In the genomic region with DNA sequence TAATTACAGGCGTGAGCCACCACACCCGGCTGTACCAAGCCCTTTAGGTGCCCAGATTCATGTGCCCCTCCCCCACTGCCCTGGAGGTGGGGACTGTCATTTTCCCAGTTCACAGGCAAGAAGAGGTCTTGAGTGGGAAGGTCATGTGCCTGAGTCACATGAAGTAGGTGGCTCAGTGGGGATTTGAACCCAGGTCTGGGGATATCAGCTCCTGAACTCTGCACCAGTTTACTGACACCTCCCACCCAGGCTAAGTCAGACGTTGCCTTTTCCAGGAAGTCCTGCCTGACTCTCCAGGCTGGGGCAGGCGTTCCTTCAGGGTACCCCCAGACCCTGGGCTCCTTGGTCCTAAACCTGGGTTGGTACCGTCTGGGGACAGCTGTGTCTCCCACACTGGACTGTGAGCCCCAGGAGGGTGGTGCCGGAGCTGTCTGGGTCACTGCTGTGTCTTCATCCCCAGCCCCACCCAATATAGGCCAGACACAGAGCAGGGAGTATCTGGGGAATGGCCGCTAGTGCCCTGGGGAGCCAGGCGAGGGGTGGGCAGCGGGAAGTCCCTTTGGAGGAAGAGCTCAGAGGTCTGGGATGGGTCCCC, we compare ENCODE assay signal across 8 cellular contexts. TPM values are rescaled to one million over a fixed set of nuclear protein-coding genes. Genes with fewer than 3 reads are reported as not detected.
A peak's percentile ranks its signal among the peaks of the same experiment; 100 is the strongest.
DNase-seq lines count a peak whose midpoint lies in the region; ATAC-seq and TF ChIP-seq lines count a peak whose summit lies in the region.

No MANE protein-coding gene starts in this region.

- peaks cover 12% of the 10 kb centered on the region for H3K4me1 ChIP-seq in hepatocyte (ENCODE audit: insufficient read depth)

- TF ChIP-seq CTCF in hepatocyte (IDR thresholded peaks at IDR 0.05; ENCODE audit: poor library complexity) (no peak), nephron progenitor cell (IDR thresholded peaks at IDR 0.05) (no peak)

- no peak for DNase-seq in activated CD8-positive, alpha-beta memory T cell treated with anti-CD3 and anti-CD28 coated beads, Interleukin-2, amount 10 ng/mL, durations not matched to agents 7 days and 5 days
- DNase-seq in activated CD8-positive, alpha-beta memory T cell treated with anti-CD3 and anti-CD28 coated beads for 24 hours: no peak
- no peak for DNase-seq in activated T-cell treated with anti-CD3 and anti-CD28 coated beads, Interleukin-2, amount 50 U/mL, for 72 hours
- DNase-seq in hepatocyte (ENCODE audit: low spot score) (no peak), nephron progenitor cell (no peak), NCI-H1105 (lab: John Stamatoyannopoulos, UW) (no peak)
- no peak for DNase-seq in NK-92 treated with Interleukin-12 subunit alpha and Interleukin-12 subunit beta, amount 100 ng/mL, for 24 hours (lab: John Stamatoyannopoulos, UW)

- peaks cover 56% of the 10 kb centered on the region for H3K79me2 ChIP-seq in hepatocyte

- peaks cover 30% of the 10 kb centered on the region for H3K36me3 Mint-ChIP-seq in activated CD8-positive, alpha-beta memory T cell treated with anti-CD3 and anti-CD28 coated beads, Interleukin-2, amount 10 ng/mL, durations not matched to agents 7 days and 5 days
- peaks cover 3 to 10% of the 10 kb centered on the region in 2 donors for H3K36me3 Mint-ChIP-seq in activated T-cell treated with anti-CD3 and anti-CD28 coated beads, Interleukin-2, amount 50 U/mL, for 72 hours (ENCODE audit: insufficient read depth in 2 of 2)
- peaks cover 34% of the 10 kb centered on the region for H3K36me3 Mint-ChIP-seq in stimulated activated naive CD8-positive, alpha-beta T cell treated with anti-CD3 and anti-CD28 coated beads, Interleukin-15, Interleukin-2, amounts not matched to agents 100 ng/mL and 50 ng/mL, for 24 hours (ENCODE audit: low read depth)
- peaks cover 22% of the 10 kb centered on the region for H3K36me3 Mint-ChIP-seq in nephron progenitor cell (ENCODE audit: low read depth)

- H2AFZ ChIP-seq in hepatocyte: no peak overlapping the region

- H3K4me3 ChIP-seq in hepatocyte: no peak overlapping the region

- WGBS in hepatocyte (ENCODE audit: low lambda C conversion rate, missing lambda C conversion rate): 90% methylated on average over 9 of the region's 9 CpGs

- H3K27ac ChIP-seq in hepatocyte: peak overlapping the region; percentile 71

- CTCF ChIA-PET in activated CD8-positive, alpha-beta memory T cell treated with anti-CD3 and anti-CD28 coated beads, Interleukin-2, amount 10 ng/mL, durations not matched to agents 7 days and 5 days (lab: Charles Lee): interaction anchor here (0.5 to 2.9 kb wide), 9 partner anchors 9 to 1315 kb away, joined by 3 to 15 read pairs (median 5); a partner anchor contains a TSS

- H3K4me2 ChIP-seq in hepatocyte: no peak overlapping the region

- H3K27me3 Mint-ChIP-seq in activated CD8-positive, alpha-beta memory T cell treated with anti-CD3 and anti-CD28 coated beads, Interleukin-2, amount 10 ng/mL, durations not matched to agents 7 days and 5 days: no peaks in the 10 kb centered on the region
- no peaks in the 10 kb centered on the region for H3K27me3 Mint-ChIP-seq in activated T-cell treated with anti-CD3 and anti-CD28 coated beads, Interleukin-2, amount 50 U/mL, for 72 hours (ENCODE audit: low read depth)
- H3K27me3 Mint-ChIP-seq in stimulated activated naive CD8-positive, alpha-beta T cell treated with anti-CD3 and anti-CD28 coated beads, Interleukin-15, Interleukin-2, amounts not matched to agents 100 ng/mL and 50 ng/mL, for 24 hours: no peaks in the 10 kb centered on the region
- no peaks in the 10 kb centered on the region for H3K27me3 Mint-ChIP-seq in nephron progenitor cell (ENCODE audit: low read depth, poor library complexity)

- H3K9me2 ChIP-seq in hepatocyte (replicated peaks; ENCODE audit: insufficient read depth): no peaks in the 10 kb centered on the region

- H3K9me3 ChIP-seq in hepatocyte (ENCODE audit: low read depth): no peaks in the 10 kb centered on the region

- peak overlapping the region; percentile 90 for H3K27ac Mint-ChIP-seq in activated CD8-positive, alpha-beta memory T cell treated with anti-CD3 and anti-CD28 coated beads, Interleukin-2, amount 10 ng/mL, durations not matched to agents 7 days and 5 days
- peak overlapping the region; percentile 90 for H3K27ac Mint-ChIP-seq in activated T-cell treated with anti-CD3 and anti-CD28 coated beads, Interleukin-2, amount 50 U/mL, for 72 hours
- H3K27ac Mint-ChIP-seq in stimulated activated naive CD8-positive, alpha-beta T cell treated with anti-CD3 and anti-CD28 coated beads, Interleukin-15, Interleukin-2, amounts not matched to agents 100 ng/mL and 50 ng/mL, for 24 hours: peak overlapping the region; percentile 86
- no peak overlapping the region for H3K27ac Mint-ChIP-seq in nephron progenitor cell

- no peaks in the 10 kb centered on the region for H3K36me3 ChIP-seq in hepatocyte (replicated peaks; ENCODE audit: insufficient read depth, low read depth)

- H3K4me1 Mint-ChIP-seq in activated CD8-positive, alpha-beta memory T cell treated with anti-CD3 and anti-CD28 coated beads, Interleukin-2, amount 10 ng/mL, durations not matched to agents 7 days and 5 days: peaks cover 59% of the 10 kb centered on the region
- H3K4me1 Mint-ChIP-seq in activated T-cell treated with anti-CD3 and anti-CD28 coated beads, Interleukin-2, amount 50 U/mL, for 72 hours (ENCODE audit: low read depth): peaks cover 43% of the 10 kb centered on the region
- peaks cover 51% of the 10 kb centered on the region for H3K4me1 Mint-ChIP-seq in stimulated activated naive CD8-positive, alpha-beta T cell treated with anti-CD3 and anti-CD28 coated beads, Interleukin-15, Interleukin-2, amounts not matched to agents 100 ng/mL and 50 ng/mL, for 24 hours (ENCODE audit: low read depth)
- H3K4me1 Mint-ChIP-seq in nephron progenitor cell: peaks cover 12% of the 10 kb centered on the region

- H4K20me1 ChIP-seq in hepatocyte (ENCODE audit: insufficient read depth, poor library complexity, severe bottlenecking): peaks cover 23% of the 10 kb centered on the region

- ATAC-seq in activated CD8-positive, alpha-beta memory T cell treated with anti-CD3 and anti-CD28 coated beads, Interleukin-2, amount 10 ng/mL, durations not matched to agents 7 days and 5 days: no peak
- ATAC-seq in activated T-cell treated with anti-CD3 and anti-CD28 coated beads, Interleukin-2, amount 50 U/mL, for 72 hours (replicated peaks in 1 of 2): no peak

- H3K27me3 ChIP-seq in hepatocyte: no peaks in the 10 kb centered on the region

- no peak overlapping the region for H3K4me3 Mint-ChIP-seq in activated CD8-positive, alpha-beta memory T cell treated with anti-CD3 and anti-CD28 coated beads, Interleukin-2, amount 10 ng/mL, durations not matched to agents 7 days and 5 days
- peak overlapping the region; percentile 12 to 52 for H3K4me3 Mint-ChIP-seq in activated T-cell treated with anti-CD3 and anti-CD28 coated beads, Interleukin-2, amount 50 U/mL, for 72 hours
- H3K4me3 Mint-ChIP-seq in stimulated activated naive CD8-positive, alpha-beta T cell treated with anti-CD3 and anti-CD28 coated beads, Interleukin-15, Interleukin-2, amounts not matched to agents 100 ng/mL and 50 ng/mL, for 24 hours: peak overlapping the region; percentile 20
- no peak overlapping the region for H3K4me3 Mint-ChIP-seq in nephron progenitor cell

- H3K9me3 Mint-ChIP-seq in activated CD8-positive, alpha-beta memory T cell treated with anti-CD3 and anti-CD28 coated beads, Interleukin-2, amount 10 ng/mL, durations not matched to agents 7 days and 5 days (ENCODE audit: low read depth): no peaks in the 10 kb centered on the region
- no peaks in the 10 kb centered on the region for H3K9me3 Mint-ChIP-seq in activated T-cell treated with anti-CD3 and anti-CD28 coated beads, Interleukin-2, amount 50 U/mL, for 72 hours
- no peaks in the 10 kb centered on the region for H3K9me3 Mint-ChIP-seq in stimulated activated naive CD8-positive, alpha-beta T cell treated with anti-CD3 and anti-CD28 coated beads, Interleukin-15, Interleukin-2, amounts not matched to agents 100 ng/mL and 50 ng/mL, for 24 hours
- no peaks in the 10 kb centered on the region for H3K9me3 Mint-ChIP-seq in nephron progenitor cell

RNA-seq across cellular contexts. Expression of a gene that starts 8.6 kb away (rescaled TPM):
- total RNA-seq in activated CD8-positive, alpha-beta memory T cell treated with anti-CD3 and anti-CD28 coated beads, Interleukin-2, amount 10 ng/mL, durations not matched to agents 7 days and 5 days: 100 to 1,000 TPM; 223 to 308 TPM
- 100 to 1,000 TPM; 120 to 133 TPM for total RNA-seq in activated T-cell treated with anti-CD3 and anti-CD28 coated beads, Interleukin-2, amount 50 U/mL, for 72 hours
- total RNA-seq in hepatocyte: 57.3 and 68.9 TPM in 2 replicates
- 86.0 and 92.6 TPM in 2 replicates for polyA plus RNA-seq in hepatocyte

RNA-seq across cellular contexts. Expression of a gene that starts 17.7 kb away (rescaled TPM):
- total RNA-seq in activated CD8-positive, alpha-beta memory T cell treated with anti-CD3 and anti-CD28 coated beads, Interleukin-2, amount 10 ng/mL, durations not matched to agents 7 days and 5 days: 1 to 10 TPM; 4.3 to 4.5 TPM
- 1 to 10 TPM; 6.7 to 6.8 TPM for total RNA-seq in activated T-cell treated with anti-CD3 and anti-CD28 coated beads, Interleukin-2, amount 50 U/mL, for 72 hours
- 0.40 and 1.9 TPM in 2 replicates for total RNA-seq in hepatocyte
- 0.59 and 1.4 TPM in 2 replicates for polyA plus RNA-seq in hepatocyte

RNA-seq across cellular contexts. Expression of a gene that starts 19.1 kb away (rescaled TPM):
- 1 to 10 TPM; 3.1 to 4.3 TPM for total RNA-seq in activated CD8-positive, alpha-beta memory T cell treated with anti-CD3 and anti-CD28 coated beads, Interleukin-2, amount 10 ng/mL, durations not matched to agents 7 days and 5 days
- total RNA-seq in activated T-cell treated with anti-CD3 and anti-CD28 coated beads, Interleukin-2, amount 50 U/mL, for 72 hours: 1 to 10 TPM; 4.1 to 4.9 TPM
- 3.4 and 7.8 TPM in 2 replicates for total RNA-seq in hepatocyte
- polyA plus RNA-seq in hepatocyte: 12.2 and 14.8 TPM in 2 replicates

RNA-seq across cellular contexts. Expression of a gene that starts 48.1 kb away (rescaled TPM):
- 10 to 100 TPM in 1 of 2 experiments, 1 to 10 TPM in 1; 5.6 to 98.6 TPM for total RNA-seq in activated CD8-positive, alpha-beta memory T cell treated with anti-CD3 and anti-CD28 coated beads, Interleukin-2, amount 10 ng/mL, durations not matched to agents 7 days and 5 days
- total RNA-seq in activated T-cell treated with anti-CD3 and anti-CD28 coated beads, Interleukin-2, amount 50 U/mL, for 72 hours: 10 to 100 TPM; 20.3 to 24.6 TPM
- total RNA-seq in hepatocyte: 37.9 and 73.1 TPM in 2 replicates
- polyA plus RNA-seq in hepatocyte: 114 and 168 TPM in 2 replicates

Comparison
In these comparisons a context has a peak if more than half of its experiments do, and no peak if none do; other contexts are left out.
1. H3K4me3 Mint-ChIP-seq: peak in activated T-cell treated with anti-CD3 and anti-CD28 coated beads, Interleukin-2, amount 50 U/mL, for 72 hours (2 of 2) and stimulated activated naive CD8-positive, alpha-beta T cell treated with anti-CD3 and anti-CD28 coated beads, Interleukin-15, Interleukin-2, amounts not matched to agents 100 ng/mL and 50 ng/mL, for 24 hours (single experiment); none in activated CD8-positive, alpha-beta memory T cell treated with anti-CD3 and anti-CD28 coated beads, Interleukin-2, amount 10 ng/mL, durations not matched to agents 7 days and 5 days (single experiment) and nephron progenitor cell (single experiment).